In genomic region chr21:45148316-45149000, GRCh38 we compare ENCODE assay signal across 19 cellular contexts.
"Had no signal": no experiment of that assay in that cellular context is flagged by ENCODE, and none has a peak within 500 bp of the region (broad histone marks: within the 10 kb centered on the region; RNA-seq: fewer than 3 reads in every experiment).

No MANE protein-coding gene starts in this region.

- H3K27ac Mint-ChIP-seq: activated B cell treated with CpG ODN at 0.5 μM for 24 hours; activated CD4-positive, alpha-beta T cell treated with anti-CD3 and anti-CD28 coated beads, Interleukin-2, amount 10 ng/mL, durations not matched to agents 24 days and 14 days; activated naive CD8-positive, alpha-beta T cell; immature natural killer cell had no signal

- H3K4me3 ChIP-seq: esophagus squamous epithelium, ovary, skin epidermis, upper lobe of right lung had no signal

- H3K9me3 ChIP-seq: esophagus squamous epithelium, ovary, upper lobe of right lung had no signal

- H3K4me1 ChIP-seq: upper lobe of right lung had no signal

- H3K9me3 Mint-ChIP-seq: activated B cell treated with CpG ODN at 0.5 μM for 24 hours; activated CD4-positive, alpha-beta T cell treated with anti-CD3 and anti-CD28 coated beads, Interleukin-2, amount 10 ng/mL, durations not matched to agents 24 days and 14 days; activated T-cell treated with anti-CD3 and anti-CD28 coated beads, Interleukin-2, amount 50 U/mL, for 4 hours; immature natural killer cell; neural crest cell had no signal

- FAIRE-seq: endothelial cell of umbilical vein, TTC549 had no signal

- H3K4me3 Mint-ChIP-seq: activated B cell treated with CpG ODN at 0.5 μM for 24 hours; activated CD4-positive, alpha-beta T cell treated with anti-CD3 and anti-CD28 coated beads, Interleukin-2, amount 10 ng/mL, durations not matched to agents 24 days and 14 days; activated naive CD8-positive, alpha-beta T cell; activated T-cell treated with anti-CD3 and anti-CD28 coated beads, Interleukin-2, amount 50 U/mL, for 4 hours; immature natural killer cell; neural crest cell had no signal

- H3K36me3 ChIP-seq: ovary, upper lobe of right lung had no signal

- H3K27me3 Mint-ChIP-seq: activated B cell treated with CpG ODN at 0.5 μM for 24 hours; activated CD4-positive, alpha-beta T cell treated with anti-CD3 and anti-CD28 coated beads, Interleukin-2, amount 10 ng/mL, durations not matched to agents 24 days and 14 days; activated naive CD8-positive, alpha-beta T cell had no signal

- H3K27me3 ChIP-seq: brain microvascular endothelial cell, esophagus squamous epithelium, ovary, upper lobe of right lung had no signal

- H3K27ac ChIP-seq: brain microvascular endothelial cell, esophagus squamous epithelium, ovary, skin epidermis, upper lobe of right lung had no signal

- DNase-seq: activated B cell treated with CpG ODN at 0.5 μM for 24 hours; activated CD4-positive, alpha-beta T cell treated with anti-CD3 and anti-CD28 coated beads, Interleukin-2, amount 10 ng/mL, durations not matched to agents 24 days and 14 days; activated gamma-delta T cell treated with Interleukin-2 at 50 U/mL for 16 hours; activated T-cell treated with anti-CD3 and anti-CD28 coated beads, Interleukin-2, amount 50 U/mL, for 4 hours; brain microvascular endothelial cell; cortex of kidney; effector CD8-positive, alpha-beta T cell; esophagus squamous epithelium; immature natural killer cell; ovary; stimulated activated CD4-positive, alpha-beta T cell treated with anti-CD3 and anti-CD28 coated beads, Interleukin-4, amount 100 ng/mL, for 4 hours; stimulated activated naive CD8-positive, alpha-beta T cell treated with anti-CD3 and anti-CD28 coated beads, Interleukin-15, Interleukin-2, amounts not matched to agents 100 U/mL and 50 U/mL, for 24 hours; SW 1271; upper lobe of right lung had no signal

- ATAC-seq: activated T-cell treated with anti-CD3 and anti-CD28 coated beads, Interleukin-2, amount 50 U/mL, for 4 hours; stimulated activated naive CD8-positive, alpha-beta T cell treated with anti-CD3 and anti-CD28 coated beads, Interleukin-15, Interleukin-2, amounts not matched to agents 100 U/mL and 50 U/mL, for 24 hours; upper lobe of right lung had no signal
